Comparison of ENCODE assay signal across 8 cellular contexts in genomic region chr14:20468773-20469241, GRCh38. TPM values are rescaled to one million over a fixed set of nuclear protein-coding genes. Genes with fewer than 3 reads are reported as not detected.
DNase-seq lines count a peak whose midpoint lies in the region; ATAC-seq lines count a peak whose summit lies in the region.

No MANE protein-coding gene starts in this region.

- peak overlapping the region; percentile 96 for H3K4me2 ChIP-seq in Karpas-422 (ENCODE audit: low read depth, low read length, poor library complexity, severe bottlenecking)

- intact Hi-C loops in naive thymus-derived CD4-positive, alpha-beta T cell (cut with micrococcal nuclease) = loop anchor here (1.0 to 2.0 kb wide), 10 partner anchors 8 to 214 kb away; partner anchors contain the start of genes PIP4P1 (in 2 of the 2), APEX1 (in 1 of the 2), PARP2 (in 1 of the 2) and TEP1 (in 1 of the 2)

- no peaks in the 10 kb centered on the region for H3K9me2 ChIP-seq in Karpas-422 (replicated peaks; ENCODE audit: insufficient read depth, low read length)

- H3K36me3 ChIP-seq in ES-I3 (ENCODE audit: insufficient read depth, low read length) (peaks cover 14% of the 10 kb centered on the region), Karpas-422 (ENCODE audit: insufficient read depth, low read length) (peaks cover 26% of the 10 kb centered on the region)
- peaks cover 0 to 15% (median 13%) of the 10 kb centered on the region in 3 experiments for H3K36me3 ChIP-seq in naive thymus-derived CD4-positive, alpha-beta T cell (ENCODE audit: control insufficient read depth in 2 of 3, insufficient read depth in 3 of 3, low read length in 3 of 3)

- CTCF ChIA-PET in naive thymus-derived CD4-positive, alpha-beta T cell (lab: Charles Lee) = interaction anchor here (1.1 kb wide), 1 partner anchor 47 kb away, joined by 3 read pairs; no protein-coding TSS in a partner anchor

- peak overlapping the region; percentile 81; the same call in 1 of the 2 replicates for H3K9ac ChIP-seq in ES-I3 (ENCODE audit: low read depth, low read length)
- H3K9ac ChIP-seq in Karpas-422 (ENCODE audit: low read length) = peak overlapping the region; percentile 97

- H3K9me3 ChIP-seq in ES-I3 (ENCODE audit: control insufficient read depth, insufficient read depth, low read length) (no peaks in the 10 kb centered on the region), Karpas-422 (ENCODE audit: low read length) (no peaks in the 10 kb centered on the region)
- no peaks in the 10 kb centered on the region for H3K9me3 ChIP-seq in naive thymus-derived CD4-positive, alpha-beta T cell (ENCODE audit: control insufficient read depth in 2 of 3, low read length in 3 of 3)

- peaks cover 29% of the 10 kb centered on the region for H4K20me1 ChIP-seq in Karpas-422 (ENCODE audit: insufficient read depth, low read depth, low read length)

- H3K36me3 Mint-ChIP-seq in naive thymus-derived CD4-positive, alpha-beta T cell = peaks cover under 1 to 23% (median 19%) of the 10 kb centered on the region in 5 donors

- peaks cover 39% of the 10 kb centered on the region for H3K79me2 ChIP-seq in Karpas-422 (ENCODE audit: low read length)

- H3K4me3 ChIP-seq in Karpas-422 (ENCODE audit: low read length) = peak overlapping the region; percentile 96
- H3K4me3 ChIP-seq in naive thymus-derived CD4-positive, alpha-beta T cell (ENCODE audit: low read length) = peak overlapping the region; percentile 87

- peaks cover 34 to 43% (median 38%) of the 10 kb centered on the region in 7 donors for H3K4me1 Mint-ChIP-seq in naive thymus-derived CD4-positive, alpha-beta T cell

- POLR2A ChIA-PET in naive thymus-derived CD4-positive, alpha-beta T cell (lab: Charles Lee) = interaction anchor here (1.3 to 4.8 kb wide), 7 partner anchors 8 to 141 kb away, joined by 3 to 47 read pairs (median 21); partner anchors contain the start of genes APEX1, OSGEP and PIP4P1

- DNase-seq in Karpas-422 (no peak), dedifferentiated amniotic fluid mesenchymal stem cell (ENCODE audit: extremely low spot score) (peak; percentile 15), NCI-H510A treated with DMSO at 0.1 percent for 48 hours (lab: John Stamatoyannopoulos, UW) (no peak)
- DNase-seq in naive thymus-derived CD4-positive, alpha-beta T cell = no peak

- peaks cover 0 to 2% (median 0%) of the 10 kb centered on the region in 11 donors for H3K9me3 Mint-ChIP-seq in naive thymus-derived CD4-positive, alpha-beta T cell

- H3K4me1 ChIP-seq in ES-I3 (ENCODE audit: insufficient read depth, low read length) (peaks cover 5% of the 10 kb centered on the region; the same call in 1 of the 2 replicates), Karpas-422 (ENCODE audit: low read length) (peaks cover 22% of the 10 kb centered on the region)
- H3K4me1 ChIP-seq in naive thymus-derived CD4-positive, alpha-beta T cell (ENCODE audit: control insufficient read depth in 2 of 2, insufficient read depth in 2 of 2, low read length in 2 of 2) = peaks cover 13 to 32% of the 10 kb centered on the region in 2 donors

- no peak for ATAC-seq in naive thymus-derived CD4-positive, alpha-beta T cell
- ATAC-seq in GM21515 (IDR thresholded peaks at IDR 0.05; ENCODE audit: unreplicated experiment) (no peak), GM21723 (IDR thresholded peaks at IDR 0.05; ENCODE audit: unreplicated experiment) (no peak), HG03342 (IDR thresholded peaks at IDR 0.05; ENCODE audit: unreplicated experiment) (no peak)

- H2AFZ ChIP-seq in Karpas-422 (ENCODE audit: low read length) = peak overlapping the region; percentile 96

- peaks cover 0 to 6% (median 0%) of the 10 kb centered on the region in 5 donors for H3K27me3 Mint-ChIP-seq in naive thymus-derived CD4-positive, alpha-beta T cell

- H3K27ac ChIP-seq in Karpas-422 (ENCODE audit: low read length) = no peak overlapping the region
- H3K27ac ChIP-seq in naive thymus-derived CD4-positive, alpha-beta T cell (ENCODE audit: low read depth, low read length) = peak overlapping the region; percentile 87

- no peaks in the 10 kb centered on the region for H3K27me3 ChIP-seq in Karpas-422 (ENCODE audit: low read length)
- no peaks in the 10 kb centered on the region for H3K27me3 ChIP-seq in naive thymus-derived CD4-positive, alpha-beta T cell (ENCODE audit: control insufficient read depth in 2 of 2, insufficient read depth in 2 of 2, low read length in 2 of 2)

- peak overlapping the region; percentile 89 to 98 (median 97) for H3K27ac Mint-ChIP-seq in naive thymus-derived CD4-positive, alpha-beta T cell

- H3K4me3 Mint-ChIP-seq in naive thymus-derived CD4-positive, alpha-beta T cell = peak overlapping the region; percentile 95 to 100 (median 99)

RNA-seq across cellular contexts. Expression of gene PNP, which starts 0.4 kb away (rescaled TPM):
- 104 and 138 TPM in 2 replicates for total RNA-seq in Karpas-422 (2014; rRNA removed; shearing (Covaris generic); ENCODE audit: low replicate concordance)
- 100 to 1,000 TPM in 2 of 5 experiments, 10 to 100 TPM in 3; 58.9 to 179 (median 83.0) TPM for total RNA-seq in naive thymus-derived CD4-positive, alpha-beta T cell
- 10 to 100 TPM; 35.6 to 59.6 TPM for polyA plus RNA-seq in naive thymus-derived CD4-positive, alpha-beta T cell

RNA-seq across cellular contexts. Expression of gene PIP4P1, which starts 7.6 kb away (rescaled TPM):
- total RNA-seq in Karpas-422 (2014; rRNA removed; shearing (Covaris generic); ENCODE audit: low replicate concordance) = 29.4 and 45.2 TPM in 2 replicates
- total RNA-seq in naive thymus-derived CD4-positive, alpha-beta T cell = 10 to 100 TPM; 34.9 to 87.1 (median 74.2) TPM
- 10 to 100 TPM; 20.7 to 38.5 TPM for polyA plus RNA-seq in naive thymus-derived CD4-positive, alpha-beta T cell

RNA-seq across cellular contexts. Expression of gene APEX1, which starts 13.8 kb away (rescaled TPM):
- 97.8 and 118 TPM in 2 replicates for total RNA-seq in Karpas-422 (2014; rRNA removed; shearing (Covaris generic); ENCODE audit: low replicate concordance)
- total RNA-seq in naive thymus-derived CD4-positive, alpha-beta T cell = 100 to 1,000 TPM in 4 of 5 experiments, 10 to 100 TPM in 1; 97.4 to 159 (median 129) TPM
- 100 to 1,000 TPM; 161 to 205 TPM for polyA plus RNA-seq in naive thymus-derived CD4-positive, alpha-beta T cell

RNA-seq across cellular contexts. Expression of gene OSGEP, which starts 14.2 kb away (rescaled TPM):
- 63.0 and 84.1 TPM in 2 replicates for total RNA-seq in Karpas-422 (2014; rRNA removed; shearing (Covaris generic); ENCODE audit: low replicate concordance)
- total RNA-seq in naive thymus-derived CD4-positive, alpha-beta T cell = 10 to 100 TPM; 54.2 to 77.2 (median 69.1) TPM
- polyA plus RNA-seq in naive thymus-derived CD4-positive, alpha-beta T cell = 10 to 100 TPM; 30.8 to 42.9 TPM

RNA-seq across cellular contexts. Expression of gene KLHL33, which starts 32.8 kb away (rescaled TPM):
- total RNA-seq in Karpas-422 (2014; rRNA removed; shearing (Covaris generic); ENCODE audit: low replicate concordance) = not detected in 2 replicates
- total RNA-seq in naive thymus-derived CD4-positive, alpha-beta T cell = under 1 TPM in 4 of 5 experiments, not detected in 1; 0.14 to 0.51 (median 0.23) TPM
- not detected for polyA plus RNA-seq in naive thymus-derived CD4-positive, alpha-beta T cell
